8 cellular contexts compared by ENCODE assay signal in genomic region chr19:16896913-16897571, GRCh38. TPM values are rescaled to one million over a fixed set of nuclear protein-coding genes. Genes with fewer than 3 reads are reported as not detected.
DNase-seq lines count a peak whose midpoint lies in the region; ATAC-seq and TF ChIP-seq lines count a peak whose summit lies in the region.

No MANE protein-coding gene starts in this region.

- peaks cover 15% of the 10 kb centered on the region for H3K27me3 Mint-ChIP-seq in nephron (ENCODE audit: low read depth)
- peaks cover 3 to 25% of the 10 kb centered on the region in 2 donors for H3K27me3 Mint-ChIP-seq in stimulated activated naive B cell treated with anti-CD40 and anti-IgM and Interleukin-4, amounts not matched to agents 10 μg/mL and 1 μg/mL and 100 μg/mL, for 72 hours

- H3K4me1 Mint-ChIP-seq in nephron = peaks cover 5% of the 10 kb centered on the region
- H3K4me1 Mint-ChIP-seq in stimulated activated naive B cell treated with anti-CD40 and anti-IgM and Interleukin-4, amounts not matched to agents 10 μg/mL and 1 μg/mL and 100 μg/mL, for 72 hours = peaks cover 40 to 62% of the 10 kb centered on the region in 2 donors

- H3K36me3 Mint-ChIP-seq in nephron (ENCODE audit: low read depth) = no peaks in the 10 kb centered on the region
- peaks cover 0 to 2% of the 10 kb centered on the region in 2 donors for H3K36me3 Mint-ChIP-seq in stimulated activated naive B cell treated with anti-CD40 and anti-IgM and Interleukin-4, amounts not matched to agents 10 μg/mL and 1 μg/mL and 100 μg/mL, for 72 hours

- H3K27ac Mint-ChIP-seq in nephron = no peak overlapping the region
- peak overlapping the region; percentile 88 for H3K27ac Mint-ChIP-seq in stimulated activated naive B cell treated with anti-CD40 and anti-IgM and Interleukin-4, amounts not matched to agents 10 μg/mL and 1 μg/mL and 100 μg/mL, for 72 hours

- DNase-seq in RPMI7951 (ENCODE audit: low read depth) (peak; percentile 93), fibroblast of villous mesenchyme (ENCODE audit: low read depth) (peak; percentile 98), NCI-H446 treated with DMSO at 0.1 percent for 48 hours (lab: John Stamatoyannopoulos, UW) (no peak)
- DNase-seq in activated effector memory CD4-positive, alpha-beta T cell treated with Interleukin-2 at 50 U/mL for 16 hours = peak; percentile 47
- DNase-seq in stimulated activated naive B cell treated with anti-CD40 and anti-IgM and Interleukin-4, amounts not matched to agents 10 μg/mL and 1 μg/mL and 100 μg/mL, for 72 hours = peak; percentile 69

- ATAC-seq in GM18502 (IDR thresholded peaks at IDR 0.05; ENCODE audit: poor library complexity, unreplicated experiment) = peak; percentile 57
- peak; percentile 45 for ATAC-seq in HG03066 (IDR thresholded peaks at IDR 0.05; ENCODE audit: low read depth, unreplicated experiment)
- ATAC-seq in stimulated activated naive B cell treated with anti-CD40 and anti-IgM and Interleukin-4, amounts not matched to agents 10 μg/mL and 1 μg/mL and 100 μg/mL, for 72 hours (replicated peaks) = peak; percentile 59 to 68

- H3K9me3 Mint-ChIP-seq in nephron = no peaks in the 10 kb centered on the region
- no peaks in the 10 kb centered on the region for H3K9me3 Mint-ChIP-seq in stimulated activated naive B cell treated with anti-CD40 and anti-IgM and Interleukin-4, amounts not matched to agents 10 μg/mL and 1 μg/mL and 100 μg/mL, for 72 hours

- H3K4me3 Mint-ChIP-seq in nephron = peak overlapping the region; percentile 84 to 86 (median 84)
- H3K4me3 Mint-ChIP-seq in stimulated activated naive B cell treated with anti-CD40 and anti-IgM and Interleukin-4, amounts not matched to agents 10 μg/mL and 1 μg/mL and 100 μg/mL, for 72 hours = peak overlapping the region; percentile 81 to 83

- no peak for TF ChIP-seq CTCF in fibroblast of villous mesenchyme (IDR thresholded peaks at IDR 0.05; ENCODE audit: insufficient read depth, low read depth, low read length)
- no peak for TF ChIP-seq CTCF in nephron (IDR thresholded peaks at IDR 0.05; ENCODE audit: unreplicated experiment in 3 of 3)

- peak overlapping the region; percentile 67 for H3K4me3 ChIP-seq in fibroblast of villous mesenchyme (ENCODE audit: low read depth, low read length)

RNA-seq across cellular contexts. Expression of gene F2RL3, which starts 8.2 kb away (rescaled TPM):
- total RNA-seq in RPMI7951 (2014; rRNA removed; shearing (Covaris generic)) = 4.6 and 13.9 TPM in 2 replicates
- total RNA-seq in fibroblast of villous mesenchyme = 0.43 and 0.64 TPM in 2 replicates
